Comparison of ENCODE assay signal across 2 cellular contexts in the genomic region with DNA sequence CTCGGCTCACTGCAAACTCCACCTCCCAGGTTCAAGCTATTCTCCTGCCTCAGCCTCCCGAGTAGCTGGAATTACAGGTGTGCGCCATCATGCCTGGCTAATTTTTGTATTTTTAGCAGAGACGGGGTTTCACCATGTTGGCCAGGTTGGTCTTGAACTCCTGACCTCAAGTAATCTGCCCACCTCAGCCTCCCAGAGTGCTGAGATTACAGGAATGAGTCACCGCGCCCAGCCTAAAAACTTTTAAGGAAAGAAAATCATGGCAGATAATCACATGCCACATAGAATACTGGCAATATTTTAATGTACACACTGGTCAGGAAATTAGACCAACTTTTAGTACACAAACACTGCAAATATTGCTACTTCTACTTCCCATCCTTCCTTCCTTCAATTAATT. TPM values are rescaled to one million over a fixed set of nuclear protein-coding genes. Genes with fewer than 3 reads are reported as not detected.
"Had no signal": no experiment of that assay in that cellular context is flagged by ENCODE, and none has a peak within 500 bp of the region (broad histone marks: within the 10 kb centered on the region; RNA-seq: fewer than 3 reads in every experiment).

No MANE protein-coding gene starts in this region.

RNA-seq across cellular contexts. Expression of a gene that starts 16.7 kb away (rescaled TPM):
- total RNA-seq: astrocyte, body of pancreas had no signal
